8 cellular contexts compared by ENCODE assay signal in genomic region chr14:24429395-24430142, GRCh38. TPM values are rescaled to one million over a fixed set of nuclear protein-coding genes. Genes with fewer than 3 reads are reported as not detected.
DNase-seq lines count a peak whose midpoint lies in the region; ATAC-seq and TF ChIP-seq lines count a peak whose summit lies in the region.

Gene CBLN3, minus strand, starts transcription at chr14:24429668. Its CDS starts 614 bp downstream, at chr14:24429054.
Gene KHNYN, plus strand, starts transcription at chr14:24429954. Its CDS starts 777 bp downstream, at chr14:24430731.

- no peaks in the 10 kb centered on the region for H3K9me2 ChIP-seq in GM23248 (ENCODE audit: insufficient read depth)

- no peaks in the 10 kb centered on the region for H4K20me1 ChIP-seq in GM23248 (ENCODE audit: insufficient read depth)

- peak; percentile 93 for ATAC-seq in gastroesophageal sphincter

- in situ Hi-C loops in GM23248 (cut with MboI): no loop called here

- DNase-seq in ELR (ENCODE audit: low read depth): peak; percentile 95
- peak; percentile 99 for DNase-seq in GM23248
- DNase-seq in SJCRH30: peak; percentile 47 to 60
- DNase-seq in activated naive CD4-positive, alpha-beta T cell (lab: John Stamatoyannopoulos, UW): peak; percentile 62 to 83 (median 70)
- peak in 54 of 56 donors; percentile 27 to 86 (median 68) for DNase-seq in nucleus accumbens (lab: John Stamatoyannopoulos, UW)
- peak; percentile 76 for DNase-seq in superior temporal gyrus (ENCODE audit: extremely low spot score)

- peak within 1 kb of the TSS; percentile 73 for H2AFZ ChIP-seq in GM23248

- TF ChIP-seq POLR2A in gastroesophageal sphincter (IDR thresholded peaks at IDR 0.05): peak; percentile 95 to 98

- peak within 1 kb of the TSS; percentile 97 for H3K4me3 ChIP-seq in GM23248
- peak within 1 kb of the TSS; percentile 54 for H3K4me3 ChIP-seq in SJCRH30
- peak within 1 kb of the TSS; percentile 61 to 81 for H3K4me3 ChIP-seq in gastroesophageal sphincter

- H3K4me2 ChIP-seq in GM23248 (ENCODE audit: unreplicated experiment): peak within 1 kb of the TSS; percentile 97

- peak within 1 kb of the TSS; percentile 97 for H3K9ac ChIP-seq in GM23248

- H3K27ac ChIP-seq in GM23248: peak within 1 kb of the TSS; percentile 98
- peak within 1 kb of the TSS; percentile 66 for H3K27ac ChIP-seq in KOPT-K1 (ENCODE audit: low read depth, low read length, poor library complexity, severe bottlenecking)
- peak within 1 kb of the TSS; percentile 35 for H3K27ac ChIP-seq in SJCRH30
- H3K27ac ChIP-seq in gastroesophageal sphincter: peak within 1 kb of the TSS; percentile 88 to 99 (median 95)

- peaks cover 40% of the 10 kb centered on the region for H3F3A ChIP-seq in GM23248 (ENCODE audit: insufficient read depth)

- H3K4me1 ChIP-seq in GM23248 (ENCODE audit: insufficient read depth) (peaks cover 45% of the 10 kb centered on the region), SJCRH30 (no peaks in the 10 kb centered on the region), gastroesophageal sphincter (peaks cover 4 to 44% (median 22%) of the 10 kb centered on the region in 3 donors)

- no peaks in the 10 kb centered on the region for H3K9me3 ChIP-seq in GM23248 (ENCODE audit: low read depth)
- H3K9me3 ChIP-seq in KOPT-K1 (ENCODE audit: insufficient read depth, low read length, poor library complexity, severe bottlenecking): no peaks in the 10 kb centered on the region
- H3K9me3 ChIP-seq in SJCRH30 (replicated peaks): no peaks in the 10 kb centered on the region
- H3K9me3 ChIP-seq in gastroesophageal sphincter: no peaks in the 10 kb centered on the region

- TF ChIP-seq EP300 in gastroesophageal sphincter (IDR thresholded peaks at IDR 0.05): no peak

- TF ChIP-seq CTCF in gastroesophageal sphincter (IDR thresholded peaks at IDR 0.05): no peak

- H3K36me3 ChIP-seq in GM23248 (ENCODE audit: low read depth) (peaks cover 14% of the 10 kb centered on the region), KOPT-K1 (ENCODE audit: insufficient read depth, low read length) (peaks cover 24% of the 10 kb centered on the region), SJCRH30 (no peaks in the 10 kb centered on the region), gastroesophageal sphincter (peaks cover 0 to 33% of the 10 kb centered on the region in 2 donors)

- H3K27me3 ChIP-seq in GM23248 (replicated peaks; ENCODE audit: insufficient read depth) (no peaks in the 10 kb centered on the region), SJCRH30 (no peaks in the 10 kb centered on the region), gastroesophageal sphincter (no peaks in the 10 kb centered on the region)

- H3K79me2 ChIP-seq in GM23248 (ENCODE audit: insufficient read depth): peaks cover 42% of the 10 kb centered on the region

- WGBS in GM23248 (ENCODE audit: low coverage in 1 of 2, low lambda C conversion rate in 2 of 2, missing lambda C conversion rate in 2 of 2), 2 experiments: 3 to 4% methylated on average over 30 to 55 of the region's 57 CpGs
- WGBS in gastroesophageal sphincter (ENCODE audit: low coverage in 1 of 2), 2 donors: 6 to 10% methylated on average over 8 to 12 of the region's 57 CpGs

RNA-seq across cellular contexts. Expression of gene CBLN3, which starts in this region (rescaled TPM):
- 3.4 and 5.6 TPM in 2 replicates for total RNA-seq in GM23248 (2014; rRNA removed; shearing (Covaris generic))
- polyA plus RNA-seq in GM23248 (2016; fragmentation: Nextera tagmentation; extraction: Ambion mirVana): 2.4 and 3.1 TPM in 2 replicates
- total RNA-seq in SJCRH30 (2014; rRNA removed; shearing (Covaris generic)): 0.05 and 0.12 TPM in 2 replicates
- total RNA-seq in gastroesophageal sphincter: 1 to 10 TPM in 3 of 4 donors, under 1 TPM in 1; 0.49 to 2.8 (median 2.1) TPM

RNA-seq across cellular contexts. Expression of gene KHNYN, which starts in this region (rescaled TPM):
- 36.2 and 57.5 TPM in 2 replicates for total RNA-seq in GM23248 (2014; rRNA removed; shearing (Covaris generic))
- 14.4 and 15.3 TPM in 2 replicates for polyA plus RNA-seq in GM23248 (2016; fragmentation: Nextera tagmentation; extraction: Ambion mirVana)
- total RNA-seq in SJCRH30 (2014; rRNA removed; shearing (Covaris generic)): 5.9 and 6.0 TPM in 2 replicates
- total RNA-seq in gastroesophageal sphincter: 10 to 100 TPM; 50.7 to 68.0 (median 61.3) TPM

Comparison
In these comparisons a context has a peak if more than half of its experiments do, and no peak if none do; other contexts are left out.
1. Peak in every context shown above with its lines: DNase-seq, ATAC-seq, H3K4me3 ChIP-seq and H3K27ac ChIP-seq.
2. H3K27ac ChIP-seq: peak in every context shown above with its lines; median percentile 98 in GM23248; 95 in gastroesophageal sphincter; 66 in KOPT-K1; 35 in SJCRH30.